1 cellular context compared by ENCODE assay signal in genomic region chr9:129069128-129069824, GRCh38.
TF ChIP-seq lines count a peak whose summit lies in the region.

No MANE protein-coding gene starts in this region.

TF ChIP-seq in GM23338, 12 proteins besides CTCF, POLR2A, EP300 and RAD21 (continued from another document):
- TF ChIP-seq ZNF462 (CRISPR knock-in tag; IDR thresholded peaks at IDR 0.05) (no peak), STAT1 (IDR thresholded peaks at IDR 0.05; ENCODE audit: unreplicated experiment) (no peak), JUNB (IDR thresholded peaks at IDR 0.05; ENCODE audit: unreplicated experiment) (no peak), ZNF331 (CRISPR knock-in tag; IDR thresholded peaks at IDR 0.05; ENCODE audit: low read depth) (no peak), NANOG (IDR thresholded peaks at IDR 0.05; ENCODE audit: borderline replicate concordance) (no peak), POLR2AphosphoS5 (IDR thresholded peaks at IDR 0.05; ENCODE audit: low read depth) (no peak), ETS1 (IDR thresholded peaks at IDR 0.05) (no peak)
